In genomic region chr19:47036233-47036651, GRCh38 we compare ENCODE assay signal across 8 cellular contexts. TPM values are rescaled to one million over a fixed set of nuclear protein-coding genes. Genes with fewer than 3 reads are reported as not detected.
DNase-seq lines count a peak whose midpoint lies in the region; ATAC-seq lines count a peak whose summit lies in the region.

No MANE protein-coding gene starts in this region.

- H3K4me3 ChIP-seq in mucosa of stomach (ENCODE audit: low read length), result peak overlapping the region; percentile 80

- DNase-seq in activated CD4-positive, alpha-beta T cell treated with anti-CD3 and anti-CD28 coated beads, Interleukin-2, amount 10 ng/mL, durations not matched to agents 24 days and 14 days, result no peak
- no peak for DNase-seq in activated CD4-positive, alpha-beta T cell treated with anti-CD3 and anti-CD28 coated beads for 1 hour
- DNase-seq in NOMO-1 treated with DMSO at 0.1 percent for 48 hours (lab: John Stamatoyannopoulos, UW; ENCODE audit: unreplicated experiment), result peak; percentile 53

- H3K9me3 Mint-ChIP-seq in activated CD4-positive, alpha-beta T cell treated with anti-CD3 and anti-CD28 coated beads, Interleukin-2, amount 10 ng/mL, durations not matched to agents 24 days and 14 days, result no peaks in the 10 kb centered on the region

- H3K27ac ChIP-seq in cingulate gyrus (ENCODE audit: low read depth, low read length), result peak overlapping the region; percentile 23

- peak overlapping the region; percentile 86 for H3K4me3 Mint-ChIP-seq in activated CD4-positive, alpha-beta T cell treated with anti-CD3 and anti-CD28 coated beads, Interleukin-2, amount 10 ng/mL, durations not matched to agents 24 days and 14 days

- H3K27me3 ChIP-seq in mucosa of stomach (ENCODE audit: control insufficient read depth, insufficient read depth, low read length), result no peaks in the 10 kb centered on the region

- peaks cover under 1% of the 10 kb centered on the region for H3K36me3 Mint-ChIP-seq in activated CD4-positive, alpha-beta T cell treated with anti-CD3 and anti-CD28 coated beads, Interleukin-2, amount 10 ng/mL, durations not matched to agents 24 days and 14 days (ENCODE audit: low read depth)

- intact Hi-C loops in activated CD4-positive, alpha-beta T cell treated with anti-CD3 and anti-CD28 coated beads, Interleukin-2, amount 10 ng/mL, durations not matched to agents 24 days and 14 days (cut with micrococcal nuclease), result loop anchor here (5.0 to 10.0 kb wide), 2 partner anchors 56 to 209 kb away; no protein-coding TSS in a partner anchor

- H3K4me1 Mint-ChIP-seq in activated CD4-positive, alpha-beta T cell treated with anti-CD3 and anti-CD28 coated beads, Interleukin-2, amount 10 ng/mL, durations not matched to agents 24 days and 14 days, result peaks cover 25% of the 10 kb centered on the region

- H3K27me3 Mint-ChIP-seq in activated CD4-positive, alpha-beta T cell treated with anti-CD3 and anti-CD28 coated beads, Interleukin-2, amount 10 ng/mL, durations not matched to agents 24 days and 14 days, result peaks cover 6% of the 10 kb centered on the region

- peak overlapping the region; percentile 91 for H3K9ac ChIP-seq in mucosa of stomach (ENCODE audit: low read length)

- H3K27ac Mint-ChIP-seq in activated CD4-positive, alpha-beta T cell treated with anti-CD3 and anti-CD28 coated beads, Interleukin-2, amount 10 ng/mL, durations not matched to agents 24 days and 14 days, result peak overlapping the region; percentile 92

- no peaks in the 10 kb centered on the region for H3K36me3 ChIP-seq in mucosa of stomach (ENCODE audit: control insufficient read depth, insufficient read depth, low read length)

- peaks cover 34% of the 10 kb centered on the region for H3K4me1 ChIP-seq in mucosa of stomach (ENCODE audit: control insufficient read depth, insufficient read depth, low read length)

- ATAC-seq in GM21723 (IDR thresholded peaks at IDR 0.05; ENCODE audit: unreplicated experiment) (no peak), GM19023 (IDR thresholded peaks at IDR 0.05; ENCODE audit: unreplicated experiment) (no peak), HG02981 (IDR thresholded peaks at IDR 0.05; ENCODE audit: unreplicated experiment) (no peak)

- no peaks in the 10 kb centered on the region for H3K9me3 ChIP-seq in mucosa of stomach (ENCODE audit: control insufficient read depth, low read length)

RNA-seq across cellular contexts. Expression of gene TMEM160, which starts 12.2 kb away (rescaled TPM):
- 53.6 and 56.7 TPM in 2 replicates for total RNA-seq in activated CD4-positive, alpha-beta T cell treated with anti-CD3 and anti-CD28 coated beads, Interleukin-2, amount 10 ng/mL, durations not matched to agents 24 days and 14 days

RNA-seq across cellular contexts. Expression of gene NPAS1, which starts 16.6 kb away (rescaled TPM):
- total RNA-seq in activated CD4-positive, alpha-beta T cell treated with anti-CD3 and anti-CD28 coated beads, Interleukin-2, amount 10 ng/mL, durations not matched to agents 24 days and 14 days, result 0.21 and 0.47 TPM in 2 replicates
